In the genomic region with DNA sequence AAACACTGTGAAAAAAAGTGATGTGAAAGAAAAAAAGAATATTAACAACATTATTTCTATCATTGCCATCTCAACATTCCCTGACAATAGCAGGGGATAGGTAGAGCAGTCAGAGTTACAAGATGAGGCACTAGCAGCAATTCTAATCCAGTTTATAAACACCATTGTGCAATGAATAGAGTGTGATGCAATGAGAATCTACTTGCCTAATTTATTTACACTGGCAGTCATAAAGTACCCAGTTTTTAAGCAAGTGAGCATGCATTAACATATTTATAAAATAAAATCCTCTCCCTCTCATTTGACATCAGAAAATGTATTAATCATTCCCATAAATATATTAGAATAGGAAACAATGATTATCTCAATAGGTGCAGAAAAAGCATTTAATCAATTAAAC, we compare ENCODE assay signal across 14 cellular contexts. TPM values are rescaled to one million over a fixed set of nuclear protein-coding genes. Genes with fewer than 3 reads are reported as not detected.
DNase-seq lines count a peak whose midpoint lies in the region; ATAC-seq and TF ChIP-seq lines count a peak whose summit lies in the region.
"Had no signal": no experiment of that assay in that cellular context is flagged by ENCODE, and none has a peak within 500 bp of the region (broad histone marks: within the 10 kb centered on the region; RNA-seq: fewer than 3 reads in every experiment).

No MANE protein-coding gene starts in this region.

- no peaks in the 10 kb centered on the region for H3K27me3 Mint-ChIP-seq in activated T-helper 2 cell treated with anti-CD3 and anti-CD28 coated beads, Interferon-gamma antibody, Interleukin-2, Interleukin-4, amounts not matched to agents 10 μg/mL and 5 μg/mL and 100 μg/mL, durations not matched to agents 14 hours and 24 hours and 36 hours (ENCODE audit: low read depth)
- H3K27me3 Mint-ChIP-seq: stimulated activated memory B cell treated with anti-CD40 and anti-IgM and Interleukin-4, amounts not matched to agents 10 μg/mL and 1 μg/mL and 100 μg/mL, for 72 hours had no signal

- TF ChIP-seq CTCF in liver (IDR thresholded peaks at IDR 0.05; ENCODE audit: low read depth, low read length, missing input control): no peak

- H3K4me3 Mint-ChIP-seq in activated T-helper 2 cell treated with anti-CD3 and anti-CD28 coated beads, Interferon-gamma antibody, Interleukin-2, Interleukin-4, amounts not matched to agents 10 μg/mL and 5 μg/mL and 100 μg/mL, durations not matched to agents 14 hours and 24 hours and 36 hours (ENCODE audit: low read depth): peak overlapping the region; percentile 95

- TF ChIP-seq RAD21 in liver (IDR thresholded peaks at IDR 0.05): peak; percentile 56 to 59

- H3K36me3 Mint-ChIP-seq in activated T-helper 2 cell treated with anti-CD3 and anti-CD28 coated beads, Interferon-gamma antibody, Interleukin-2, Interleukin-4, amounts not matched to agents 10 μg/mL and 5 μg/mL and 100 μg/mL, durations not matched to agents 14 hours and 24 hours and 36 hours (ENCODE audit: low read depth): peaks cover 6% of the 10 kb centered on the region

- H3K9ac ChIP-seq in HUES6 (ENCODE audit: low read length) (no peak overlapping the region), liver (ENCODE audit: low read depth in 1 of 2, low read length in 2 of 2) (no peak overlapping the region)

- H3K9me3 ChIP-seq in HUES6 (ENCODE audit: control insufficient read depth, insufficient read depth, low read depth, low read length) (no peaks in the 10 kb centered on the region), liver (ENCODE audit: control insufficient read depth in 4 of 4, low read length in 3 of 4) (no peaks in the 10 kb centered on the region)
- H3K9me3 ChIP-seq: heart right ventricle, SJCRH30 had no signal

- H3K27me3 ChIP-seq in HUES6 (ENCODE audit: control insufficient read depth, insufficient read depth, low read length) (no peaks in the 10 kb centered on the region), liver (ENCODE audit: control insufficient read depth in 4 of 4, insufficient read depth in 4 of 4, low read length in 3 of 4) (no peaks in the 10 kb centered on the region)
- H3K27me3 ChIP-seq: heart right ventricle, SJCRH30 had no signal

- no peak for ATAC-seq in HG03108 (IDR thresholded peaks at IDR 0.05; ENCODE audit: unreplicated experiment)
- ATAC-seq in GM19035 (IDR thresholded peaks at IDR 0.05; ENCODE audit: unreplicated experiment): no peak
- no peak for ATAC-seq in HG02642 (IDR thresholded peaks at IDR 0.05; ENCODE audit: poor library complexity, unreplicated experiment)
- ATAC-seq: heart right ventricle; stimulated activated memory B cell treated with anti-CD40 and anti-IgM and Interleukin-4, amounts not matched to agents 10 μg/mL and 1 μg/mL and 100 μg/mL, for 72 hours had no signal

- no peak overlapping the region for H3K27ac Mint-ChIP-seq in activated T-helper 2 cell treated with anti-CD3 and anti-CD28 coated beads, Interferon-gamma antibody, Interleukin-2, Interleukin-4, amounts not matched to agents 10 μg/mL and 5 μg/mL and 100 μg/mL, durations not matched to agents 14 hours and 24 hours and 36 hours
- H3K27ac Mint-ChIP-seq: progenitor cell of endocrine pancreas had no signal

- H3K36me3 ChIP-seq in HUES6 (ENCODE audit: control insufficient read depth, insufficient read depth, low read length) (no peaks in the 10 kb centered on the region), liver (ENCODE audit: control insufficient read depth in 4 of 4, insufficient read depth in 3 of 4, low read depth in 1 of 4, low read length in 3 of 4) (no peaks in the 10 kb centered on the region)
- H3K36me3 ChIP-seq: heart right ventricle, SJCRH30 had no signal

- H3K9me3 Mint-ChIP-seq in activated T-helper 2 cell treated with anti-CD3 and anti-CD28 coated beads, Interferon-gamma antibody, Interleukin-2, Interleukin-4, amounts not matched to agents 10 μg/mL and 5 μg/mL and 100 μg/mL, durations not matched to agents 14 hours and 24 hours and 36 hours: no peaks in the 10 kb centered on the region
- H3K9me3 Mint-ChIP-seq: stimulated activated memory B cell treated with anti-CD40 and anti-IgM and Interleukin-4, amounts not matched to agents 10 μg/mL and 1 μg/mL and 100 μg/mL, for 72 hours had no signal

- intact Hi-C loops in activated T-helper 2 cell treated with anti-CD3 and anti-CD28 coated beads, Interferon-gamma antibody, Interleukin-2, Interleukin-4, amounts not matched to agents 10 μg/mL and 5 μg/mL and 100 μg/mL, durations not matched to agents 14 hours and 24 hours and 36 hours (cut with micrococcal nuclease): loop anchor here (10.0 kb wide), 3 partner anchors 890 to 1710 kb away; a partner anchor contains a TSS

- peak overlapping the region; percentile 82; the same call in 1 of the 2 replicates for H3K4me3 ChIP-seq in HUES6 (ENCODE audit: low read depth, low read length)
- H3K4me3 ChIP-seq in liver (ENCODE audit: low read depth in 1 of 3, low read length in 3 of 3): no peak overlapping the region

- H3K4me1 Mint-ChIP-seq in activated T-helper 2 cell treated with anti-CD3 and anti-CD28 coated beads, Interferon-gamma antibody, Interleukin-2, Interleukin-4, amounts not matched to agents 10 μg/mL and 5 μg/mL and 100 μg/mL, durations not matched to agents 14 hours and 24 hours and 36 hours (ENCODE audit: low read depth): peaks cover 56% of the 10 kb centered on the region

- H3K4me1 ChIP-seq in HUES6 (ENCODE audit: control insufficient read depth, insufficient read depth, low read length) (peaks cover 14% of the 10 kb centered on the region), liver (ENCODE audit: control insufficient read depth in 4 of 4, insufficient read depth in 4 of 4, low read length in 3 of 4) (peaks cover 8 to 34% (median 13%) of the 10 kb centered on the region in 4 donors)

- DNase-seq in CD1c-positive myeloid dendritic cell (ENCODE audit: extremely low spot score) (peak; percentile 40), kidney tubule cell (ENCODE audit: low spot score) (no peak)
- no peak for DNase-seq in activated T-helper 2 cell treated with anti-CD3 and anti-CD28 coated beads, Interferon-gamma antibody, Interleukin-2, Interleukin-4, amounts not matched to agents 10 μg/mL and 5 μg/mL and 100 μg/mL, durations not matched to agents 14 hours and 24 hours and 36 hours (ENCODE audit: low spot score)
- DNase-seq: activated naive CD4-positive, alpha-beta T cell; heart right ventricle; Kasumi-1; SJCRH30 had no signal

- H3K27ac ChIP-seq in HUES6 (ENCODE audit: low read depth, low read length): no peak overlapping the region
- no peak overlapping the region for H3K27ac ChIP-seq in liver (ENCODE audit: low read depth in 1 of 2, low read length in 2 of 2)
- H3K27ac ChIP-seq: heart right ventricle, SJCRH30 had no signal

TF ChIP-seq in liver, 16 proteins besides CTCF, POLR2A, EP300 and RAD21 (continues in another document):
- TF ChIP-seq SP1 (IDR thresholded peaks at IDR 0.05): peak; percentile 44
- TF ChIP-seq JUND (IDR thresholded peaks at IDR 0.05): peak; percentile 43 to 53
- TF ChIP-seq NR2F2 (IDR thresholded peaks at IDR 0.05): no peak
- TF ChIP-seq FOXA1 (IDR thresholded peaks at IDR 0.05): peak; percentile 75
- TF ChIP-seq HNF4A (conservative IDR thresholded peaks at IDR 0.05): peak; percentile 44 to 68
- TF ChIP-seq FOXA2 (IDR thresholded peaks at IDR 0.05): peak; percentile 91
- TF ChIP-seq, protein P1, sequence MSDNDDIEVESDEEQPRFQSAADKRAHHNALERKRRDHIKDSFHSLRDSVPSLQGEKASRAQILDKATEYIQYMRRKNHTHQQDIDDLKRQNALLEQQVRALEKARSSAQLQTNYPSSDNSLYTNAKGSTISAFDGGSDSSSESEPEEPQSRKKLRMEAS (IDR thresholded peaks at IDR 0.05): peak; percentile 55
- no peak for TF ChIP-seq EGR1 (IDR thresholded peaks at IDR 0.05; ENCODE audit: low read depth in 2 of 2)
- TF ChIP-seq GABPA (IDR thresholded peaks at IDR 0.05 in 1 of 2, conservative IDR thresholded peaks at IDR 0.05 in 1 of 2): no peak
- TF ChIP-seq, protein P2, sequence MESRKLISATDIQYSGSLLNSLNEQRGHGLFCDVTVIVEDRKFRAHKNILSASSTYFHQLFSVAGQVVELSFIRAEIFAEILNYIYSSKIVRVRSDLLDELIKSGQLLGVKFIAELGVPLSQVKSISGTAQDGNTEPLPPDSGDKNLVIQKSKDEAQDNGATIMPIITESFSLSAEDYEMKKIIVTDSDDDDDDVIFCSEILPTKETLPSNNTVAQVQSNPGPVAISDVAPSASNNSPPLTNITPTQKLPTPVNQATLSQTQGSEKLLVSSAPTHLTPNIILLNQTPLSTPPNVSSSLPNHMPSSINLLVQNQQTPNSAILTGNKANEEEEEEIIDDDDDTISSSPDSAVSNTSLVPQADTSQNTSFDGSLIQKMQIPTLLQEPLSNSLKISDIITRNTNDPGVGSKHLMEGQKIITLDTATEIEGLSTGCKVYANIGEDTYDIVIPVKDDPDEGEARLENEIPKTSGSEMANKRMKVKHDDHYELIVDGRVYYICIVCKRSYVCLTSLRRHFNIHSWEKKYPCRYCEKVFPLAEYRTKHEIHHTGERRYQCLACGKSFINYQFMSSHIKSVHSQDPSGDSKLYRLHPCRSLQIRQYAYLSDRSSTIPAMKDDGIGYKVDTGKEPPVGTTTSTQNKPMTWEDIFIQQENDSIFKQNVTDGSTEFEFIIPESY (IDR thresholded peaks at IDR 0.05): peak; percentile 66

RNA-seq across cellular contexts. Expression of a gene that starts 2.5 kb away (rescaled TPM):
- total RNA-seq in activated T-helper 2 cell treated with anti-CD3 and anti-CD28 coated beads, Interferon-gamma antibody, Interleukin-2, Interleukin-4, amounts not matched to agents 10 μg/mL and 5 μg/mL and 100 μg/mL, durations not matched to agents 14 hours and 24 hours and 36 hours: 22.5 and 23.1 TPM in 2 replicates
- total RNA-seq in liver: 10 to 100 TPM in 1 of 2 donors, 1 to 10 TPM in 1; 9.7 to 37.4 TPM
- polyA plus RNA-seq in liver: 10 to 100 TPM; 16.5 to 21.3 TPM
